Comparison of ENCODE assay signal across 13 cellular contexts in the genomic region with DNA sequence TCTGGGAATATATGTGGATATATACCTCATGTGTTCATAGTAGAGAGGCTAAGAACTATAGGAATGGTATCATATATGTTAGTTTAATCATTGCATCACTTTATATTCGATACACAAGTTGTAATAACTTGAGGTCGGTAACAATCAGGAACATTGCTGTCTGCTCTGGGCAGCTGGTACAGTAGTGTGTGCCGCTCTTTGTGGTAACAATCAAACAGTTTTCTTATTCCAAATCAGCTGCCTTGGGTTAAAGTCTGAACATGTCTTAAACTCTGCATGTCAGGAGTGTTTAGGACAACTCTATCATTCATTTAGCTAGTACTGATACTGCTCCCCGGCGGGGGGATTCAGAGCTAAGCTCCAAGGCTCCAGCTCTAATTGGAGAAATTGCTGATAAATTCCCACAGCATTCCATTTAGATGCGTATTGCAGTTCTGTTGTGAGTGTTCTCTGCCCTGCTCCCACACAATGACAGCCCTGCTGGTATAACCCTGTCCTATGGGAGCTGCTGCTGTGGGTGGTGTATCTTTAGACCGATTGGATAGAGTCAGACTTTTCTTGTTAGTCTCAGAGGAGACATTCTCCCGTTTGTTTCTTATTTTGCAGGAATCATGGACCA.
DNase-seq lines count a peak whose midpoint lies in the region; ATAC-seq, FAIRE-seq and TF ChIP-seq lines count a peak whose summit lies in the region.
"Had no signal": no experiment of that assay in that cellular context is flagged by ENCODE, and none has a peak within 500 bp of the region (broad histone marks: within the 10 kb centered on the region; RNA-seq: fewer than 3 reads in every experiment).

No MANE protein-coding gene starts in this region.

- DNase-seq in A172 (ENCODE audit: low spot score) (peak; percentile 93), H54 (ENCODE audit: insufficient read length, low spot score) (peak; percentile 52), iris pigment epithelial cell (ENCODE audit: low read depth) (peak; percentile 93), NCI-H510A (lab: John Stamatoyannopoulos, UW) (no peak), SIG-M5 treated with dmso at 0.1 percent for 504 hours (lab: John Stamatoyannopoulos, UW; ENCODE audit: unreplicated experiment) (no peak)
- no peak for DNase-seq in CD4-positive, alpha-beta T cell
- DNase-seq: activated CD8-positive, alpha-beta memory T cell treated with anti-CD3 and anti-CD28 coated beads, Interleukin-2, amount 10 ng/mL, durations not matched to agents 7 days and 5 days; GDM1; NCI-H1930; testis had no signal

- no peak for TF ChIP-seq POLR2A in H54 (IDR thresholded peaks at IDR 0.05; ENCODE audit: low read depth, low read length)

- no peaks in the 10 kb centered on the region for H3K27me3 ChIP-seq in CD4-positive, alpha-beta T cell (ENCODE audit: control insufficient read depth, insufficient read depth, low read length)
- H3K27me3 ChIP-seq: testis had no signal

- peak; percentile 97 for FAIRE-seq in H54 (lab: Jason Lieb, UNC)

- CTCF ChIA-PET in CD4-positive, alpha-beta T cell (lab: Charles Lee): no interaction called here

- peak overlapping the region in 1 of 5 experiments; percentile 64 for H3K4me3 Mint-ChIP-seq in brain
- H3K4me3 Mint-ChIP-seq in CD4-positive, alpha-beta T cell: no peak overlapping the region
- H3K4me3 Mint-ChIP-seq in activated T-helper 17 cell treated with anti-CD3 and anti-CD28 coated beads, Interleukin-2, amount 50 U/mL, for 72 hours: no peak overlapping the region
- H3K4me3 Mint-ChIP-seq: activated CD8-positive, alpha-beta memory T cell treated with anti-CD3 and anti-CD28 coated beads, Interleukin-2, amount 10 ng/mL, durations not matched to agents 7 days and 5 days; T-helper 1 cell treated with Interleukin-12 subunit alpha and Interleukin-12 subunit beta and Interleukin-4 antibody, amounts not matched to agents 30 μg/mL and 1 μg/mL, for 36 hours had no signal

- no peak for ATAC-seq in CD4-positive, alpha-beta T cell (ENCODE audit: poor library complexity)
- no peak for ATAC-seq in activated T-helper 17 cell treated with anti-CD3 and anti-CD28 coated beads, Interleukin-2, amount 50 U/mL, for 72 hours (replicated peaks)
- ATAC-seq: activated CD8-positive, alpha-beta memory T cell treated with anti-CD3 and anti-CD28 coated beads, Interleukin-2, amount 10 ng/mL, durations not matched to agents 7 days and 5 days had no signal

- no peak overlapping the region for H3K27ac ChIP-seq in CD4-positive, alpha-beta T cell (ENCODE audit: low read depth, low read length)
- H3K27ac ChIP-seq: testis had no signal

- peak overlapping the region in 3 of 5 experiments; percentile 57 to 93 (median 84) for H3K27ac Mint-ChIP-seq in brain
- H3K27ac Mint-ChIP-seq in CD4-positive, alpha-beta T cell: no peak overlapping the region
- H3K27ac Mint-ChIP-seq in activated T-helper 17 cell treated with anti-CD3 and anti-CD28 coated beads, Interleukin-2, amount 50 U/mL, for 72 hours: no peak overlapping the region
- H3K27ac Mint-ChIP-seq: activated CD8-positive, alpha-beta memory T cell treated with anti-CD3 and anti-CD28 coated beads, Interleukin-2, amount 10 ng/mL, durations not matched to agents 7 days and 5 days; T-helper 1 cell treated with Interleukin-12 subunit alpha and Interleukin-12 subunit beta and Interleukin-4 antibody, amounts not matched to agents 30 μg/mL and 1 μg/mL, for 36 hours had no signal

- H3K9me3 Mint-ChIP-seq in brain: peaks cover 0 to 2% (median 0%) of the 10 kb centered on the region in 5 experiments
- peaks cover 11% of the 10 kb centered on the region for H3K9me3 Mint-ChIP-seq in CD4-positive, alpha-beta T cell
- peaks cover 13% of the 10 kb centered on the region for H3K9me3 Mint-ChIP-seq in activated T-helper 17 cell treated with anti-CD3 and anti-CD28 coated beads, Interleukin-2, amount 50 U/mL, for 72 hours

- TF ChIP-seq CTCF in brain (conservative IDR thresholded peaks at IDR 0.05): no peak
- no peak for TF ChIP-seq CTCF in CD4-positive, alpha-beta T cell (IDR thresholded peaks at IDR 0.05)

- no peaks in the 10 kb centered on the region for H3K9me3 ChIP-seq in CD4-positive, alpha-beta T cell (ENCODE audit: control insufficient read depth, low read length)
- H3K9me3 ChIP-seq: testis had no signal

- H3K4me1 Mint-ChIP-seq in brain: peaks cover 22% of the 10 kb centered on the region
- no peaks in the 10 kb centered on the region for H3K4me1 Mint-ChIP-seq in CD4-positive, alpha-beta T cell (ENCODE audit: low read depth)
- no peaks in the 10 kb centered on the region for H3K4me1 Mint-ChIP-seq in activated T-helper 17 cell treated with anti-CD3 and anti-CD28 coated beads, Interleukin-2, amount 50 U/mL, for 72 hours
- H3K4me1 Mint-ChIP-seq: activated CD8-positive, alpha-beta memory T cell treated with anti-CD3 and anti-CD28 coated beads, Interleukin-2, amount 10 ng/mL, durations not matched to agents 7 days and 5 days had no signal

- H3K36me3 Mint-ChIP-seq in brain: no peaks in the 10 kb centered on the region
- no peaks in the 10 kb centered on the region for H3K36me3 Mint-ChIP-seq in CD4-positive, alpha-beta T cell (ENCODE audit: low read depth)
- H3K36me3 Mint-ChIP-seq in activated T-helper 17 cell treated with anti-CD3 and anti-CD28 coated beads, Interleukin-2, amount 50 U/mL, for 72 hours (ENCODE audit: low read depth): no peaks in the 10 kb centered on the region
- H3K36me3 Mint-ChIP-seq: activated CD8-positive, alpha-beta memory T cell treated with anti-CD3 and anti-CD28 coated beads, Interleukin-2, amount 10 ng/mL, durations not matched to agents 7 days and 5 days had no signal

- intact Hi-C loops in CD4-positive, alpha-beta T cell (cut with DNase I, micrococcal nuclease): no loop called here

- POLR2A ChIA-PET in CD4-positive, alpha-beta T cell (lab: Charles Lee): no interaction called here

- H3K27me3 Mint-ChIP-seq in brain: peaks cover 4% of the 10 kb centered on the region
- H3K27me3 Mint-ChIP-seq in CD4-positive, alpha-beta T cell: no peaks in the 10 kb centered on the region
- H3K27me3 Mint-ChIP-seq in activated T-helper 17 cell treated with anti-CD3 and anti-CD28 coated beads, Interleukin-2, amount 50 U/mL, for 72 hours: no peaks in the 10 kb centered on the region
- H3K27me3 Mint-ChIP-seq: activated CD8-positive, alpha-beta memory T cell treated with anti-CD3 and anti-CD28 coated beads, Interleukin-2, amount 10 ng/mL, durations not matched to agents 7 days and 5 days had no signal

Comparison
In these comparisons a context has a peak if more than half of its experiments do, and no peak if none do; other contexts are left out.
1. DNase-seq: peak in A172 (single experiment), H54 (single experiment) and iris pigment epithelial cell (single experiment); none in CD4-positive, alpha-beta T cell (0 of 10), NCI-H510A (single experiment) and SIG-M5 treated with dmso at 0.1 percent for 504 hours (single experiment).
2. H3K27ac Mint-ChIP-seq: peak in brain (3 of 5); none in CD4-positive, alpha-beta T cell (single experiment) and activated T-helper 17 cell treated with anti-CD3 and anti-CD28 coated beads, Interleukin-2, amount 50 U/mL, for 72 hours (single experiment).